ENCODE assay signal across 30 cellular contexts in genomic region chr5:45261125-45261524, GRCh38.
"Had no signal": no experiment of that assay in that cellular context is flagged by ENCODE, and none has a peak within 500 bp of the region (broad histone marks: within the 10 kb centered on the region; RNA-seq: fewer than 3 reads in every experiment).

No MANE protein-coding gene starts in this region.

- H3K4me2 ChIP-seq: neural progenitor cell had no signal

- H3K36me3 ChIP-seq: left lung, lower lobe of right lung, neural progenitor cell, neutrophil, ovary, right atrium auricular region, stomach, thyroid gland, transverse colon, upper lobe of left lung, vagina had no signal

- H2AFZ ChIP-seq: neural progenitor cell had no signal

- H3K9me3 ChIP-seq: lower lobe of right lung, neutrophil, ovary, psoas muscle, right atrium auricular region, testis, thyroid gland, transverse colon, upper lobe of left lung, vagina had no signal

- H3K27ac ChIP-seq: left lung, lower lobe of right lung, neural progenitor cell, neutrophil, ovary, psoas muscle, right atrium auricular region, skin epidermis, stomach, testis, thyroid gland, transverse colon, upper lobe of left lung, vagina had no signal

- H3K4me1 ChIP-seq: left lung, lower lobe of right lung, psoas muscle, right atrium auricular region, stomach, testis, thyroid gland, transverse colon, upper lobe of left lung, vagina had no signal

- FAIRE-seq: islet of Langerhans had no signal

- ATAC-seq: left colon; left lung; naive thymus-derived CD8-positive, alpha-beta T cell; psoas muscle; sciatic nerve; stimulated activated naive B cell treated with anti-CD40 and anti-IgM and Interleukin-4, amounts not matched to agents 10 μg/mL and 1 μg/mL and 100 μg/mL, for 72 hours; stimulated activated naive CD8-positive, alpha-beta T cell treated with anti-CD3 and anti-CD28 coated beads, Interleukin-15, Interleukin-2, amounts not matched to agents 100 U/mL and 50 U/mL, for 24 hours had no signal

- H3K4me3 ChIP-seq: left lung, lower lobe of right lung, neural progenitor cell, ovary, psoas muscle, right atrium auricular region, skin epidermis, stomach, testis, thyroid gland, transverse colon, upper lobe of left lung, vagina had no signal

- H3K9ac ChIP-seq: neural progenitor cell had no signal

- H3K27me3 ChIP-seq: left lung, neural progenitor cell, neutrophil, ovary, right atrium auricular region, stomach, testis, thyroid gland, transverse colon, upper lobe of left lung, vagina had no signal

- DNase-seq: hippocampal formation; immature natural killer cell; left colon; lower lobe of right lung; mammary epithelial cell; mesenchymal stem cell; naive thymus-derived CD8-positive, alpha-beta T cell; nephron progenitor cell; occipital lobe; ovary; psoas muscle; stimulated activated CD4-positive, alpha-beta T cell treated with anti-CD3 and anti-CD28 coated beads, Interleukin-12 subunit alpha, Interleukin-12 subunit beta, amount 100 ng/mL, for 4 hours; stimulated activated CD4-positive, alpha-beta T cell treated with anti-CD3 and anti-CD28 coated beads, Interleukin-15, amount 100 ng/mL, for 24 hours; stimulated activated CD4-positive, alpha-beta T cell treated with anti-CD3 and anti-CD28 coated beads, Interleukin-2, amount 100 ng/mL, for 24 hours; stimulated activated CD4-positive, alpha-beta T cell treated with anti-CD3 and anti-CD28 coated beads, Interleukin-4, amount 100 ng/mL, for 1 hour; stimulated activated naive B cell treated with anti-CD40 and anti-IgM and Interleukin-4, amounts not matched to agents 10 μg/mL and 1 μg/mL and 100 μg/mL, for 72 hours; stimulated activated naive CD8-positive, alpha-beta T cell treated with anti-CD3 and anti-CD28 coated beads, Interleukin-15, Interleukin-2, amounts not matched to agents 100 U/mL and 50 U/mL, for 24 hours; stomach; testis; thyroid gland; transverse colon had no signal
